ENCODE assay signal across 30 cellular contexts in the genomic region with DNA sequence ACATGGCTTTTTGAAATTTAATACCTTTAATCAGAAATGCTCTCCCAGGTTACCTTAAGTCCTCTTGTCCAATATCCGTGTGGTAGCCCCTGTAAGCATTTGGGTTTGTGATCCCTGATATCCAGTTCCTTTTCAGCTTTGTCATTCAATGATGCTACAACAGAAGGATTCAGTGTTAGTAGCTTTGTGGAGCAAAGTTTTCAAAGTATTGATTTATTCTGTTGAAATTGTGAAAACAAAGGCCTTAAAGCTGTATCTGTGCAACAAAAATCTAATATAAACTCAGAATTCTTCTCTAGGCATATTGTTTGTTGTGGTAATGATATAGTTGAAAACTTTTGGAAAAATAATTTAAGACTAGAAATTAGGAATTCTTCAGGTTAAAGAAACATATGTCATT.
"Had no signal": no experiment of that assay in that cellular context is flagged by ENCODE, and none has a peak within 500 bp of the region (broad histone marks: within the 10 kb centered on the region; RNA-seq: fewer than 3 reads in every experiment).

No MANE protein-coding gene starts in this region.

- H3K4me1 ChIP-seq: breast epithelium, parathyroid adenoma, psoas muscle, tibial artery had no signal

- H3K27ac ChIP-seq: breast epithelium, heart left ventricle, parathyroid adenoma, psoas muscle, tibial artery, VCaP had no signal

- H3K9me3 ChIP-seq: breast epithelium, heart left ventricle, psoas muscle, tibial artery had no signal

- H3K4me3 ChIP-seq: breast epithelium, heart left ventricle, psoas muscle, smooth muscle cell, tibial artery had no signal

- H3K27me3 ChIP-seq: breast epithelium, heart left ventricle, tibial artery had no signal

- H3K36me3 ChIP-seq: breast epithelium, heart left ventricle, tibial artery had no signal

- ATAC-seq: activated CD4-positive, CD25-positive, alpha-beta regulatory T cell treated with anti-CD3 and anti-CD28 coated beads, Interleukin-2, amount 50 U/mL, for 24 hours; activated T-helper 17 cell treated with anti-CD3 and anti-CD28 coated beads, Interleukin-2, amount 50 U/mL, for 72 hours; esophagus mucosa; heart left ventricle; left ventricle myocardium superior; naive thymus-derived CD4-positive, alpha-beta T cell; psoas muscle; stimulated activated memory B cell treated with anti-CD40 and anti-IgM and Interleukin-4, amounts not matched to agents 10 μg/mL and 1 μg/mL and 100 μg/mL, for 72 hours; stimulated activated naive CD8-positive, alpha-beta T cell treated with anti-CD3 and anti-CD28 coated beads, Interleukin-15, amount 100 ng/mL, for 72 hours had no signal

- DNase-seq: activated CD4-positive, alpha-beta T cell treated with anti-CD3 and anti-CD28 coated beads for 48 hours; activated CD4-positive, alpha-beta T cell treated with anti-CD3 and anti-CD28 coated beads, Interleukin-2, amount 50 U/mL, for 48 hours; activated CD8-positive, alpha-beta memory T cell treated with anti-CD3 and anti-CD28 coated beads, Interleukin-2, amount 50 U/mL, for 48 hours; activated gamma-delta T cell treated with Interleukin-2 at 50 U/mL for 16 hours; activated naive CD4-positive, alpha-beta T cell treated with anti-CD3 and anti-CD28 coated beads, Interleukin-2, amount 50 U/mL, for 16 hours; activated T-cell treated with anti-CD3 and anti-CD28 coated beads, Interleukin-2, amount 50 U/mL, for 24 hours; amniotic stem cell; central memory CD4-positive, alpha-beta T cell; endodermal cell; foreskin fibroblast; heart left ventricle; left ventricle myocardium superior; mammary epithelial cell; naive thymus-derived CD4-positive, alpha-beta T cell; occipital lobe; psoas muscle; stimulated activated CD4-positive, alpha-beta T cell treated with anti-CD3 and anti-CD28 coated beads, Interleukin-1b, Interleukin-23, amount 100 ng/mL, for 48 hours; stimulated activated CD4-positive, alpha-beta T cell treated with anti-CD3 and anti-CD28 coated beads, Interleukin-4, amount 100 ng/mL, for 4 hours; stimulated activated CD8-positive, alpha-beta memory T cell treated with anti-CD3 and anti-CD28 coated beads, Interleukin-4, amount 100 ng/mL, for 48 hours; stimulated activated naive CD8-positive, alpha-beta T cell treated with anti-CD3 and anti-CD28 coated beads, Interleukin-15, amount 100 ng/mL, for 72 hours; T-helper 9 cell; tibial artery had no signal
